Comparison of ENCODE assay signal across 35 cellular contexts in genomic region chr9:82673201-82673600, GRCh38.
"Had no signal": no experiment of that assay in that cellular context is flagged by ENCODE, and none has a peak within 500 bp of the region (broad histone marks: within the 10 kb centered on the region; RNA-seq: fewer than 3 reads in every experiment).

No MANE protein-coding gene starts in this region.

- H3K36me3 ChIP-seq: MG63, SJCRH30 had no signal

- ATAC-seq: K562, Panc1, Right ventricle myocardium inferior, SK-N-SH treated with all-trans-retinoic acid at 6 μM for 48 hours had no signal

- H3K27me3 ChIP-seq: MG63, SJCRH30 had no signal

- H3K27ac ChIP-seq: PC-9, RWPE1, SJCRH30, SK-N-MC had no signal

- DNase-seq: Kasumi-1, KG1, MG63, NCI-H1048, NCI-H1092 treated with DMSO at 0.1 percent for 48 hours, NCI-H1105 treated with DMSO at 0.1 percent for 48 hours, NCI-H1417, NCI-H1436, NCI-H146, NCI-H1694, NCI-H187, NCI-H1930, NCI-H2029 treated with DMSO at 0.1 percent for 48 hours, NCI-H2081 treated with DMSO at 0.1 percent for 48 hours, NCI-H2107, NCI-H2171, NCI-H226, NCI-H446 treated with DMSO at 0.1 percent for 48 hours, NCI-H510A, NCI-H524, NCI-H526, NCI-H69, NCI-H748 treated with DMSO at 0.1 percent for 48 hours, NCI-H82, PC-9, SHP77, SIG-M5, SJCRH30 had no signal

- FAIRE-seq: K562, RCC 7860 had no signal

- H3K4me2 ChIP-seq: PC-9 had no signal

- H3K9me3 ChIP-seq: MG63, SJCRH30 had no signal

- H2AFZ ChIP-seq: PC-9 had no signal

- H3K4me3 ChIP-seq: K562, MG63, PC-9, SJCRH30, SK-N-MC had no signal
